Comparison of ENCODE assay signal across 8 cellular contexts in genomic region chr1:119613769-119614358, GRCh38. TPM values are rescaled to one million over a fixed set of nuclear protein-coding genes. Genes with fewer than 3 reads are reported as not detected.
DNase-seq lines count a peak whose midpoint lies in the region; ATAC-seq and TF ChIP-seq lines count a peak whose summit lies in the region.

No MANE protein-coding gene starts in this region.

- TF ChIP-seq POLR2A in GM18505 (IDR thresholded peaks at IDR 0.05; ENCODE audit: borderline replicate concordance, extremely low read depth, insufficient read depth, insufficient read length) (no peak), body of pancreas (IDR thresholded peaks at IDR 0.05) (no peak)

- 39 to 40% methylated on average over 7 of the region's 7 CpGs for WGBS in body of pancreas, 2 donors

- H3K4me1 ChIP-seq in body of pancreas: peaks cover 22% of the 10 kb centered on the region

- H3K27ac ChIP-seq in body of pancreas: no peak overlapping the region

- no peaks in the 10 kb centered on the region for H3K9me3 ChIP-seq in body of pancreas

- ATAC-seq in GM18505 (IDR thresholded peaks at IDR 0.05; ENCODE audit: unreplicated experiment): peak; percentile 84
- peak; percentile 91 for ATAC-seq in HG02885 (IDR thresholded peaks at IDR 0.05; ENCODE audit: poor library complexity, unreplicated experiment)
- ATAC-seq in body of pancreas: peak; percentile 86

- no peak overlapping the region for H3K4me3 ChIP-seq in body of pancreas

- no peaks in the 10 kb centered on the region for H3K36me3 ChIP-seq in body of pancreas (replicated peaks in 1 of 2; ENCODE audit: insufficient read depth in 1 of 2, low read depth in 2 of 2)

- no peaks in the 10 kb centered on the region for H3K27me3 ChIP-seq in body of pancreas

- intact Hi-C loops in body of pancreas (cut with DNase I): no loop called here

- DNase-seq in A172 (ENCODE audit: low spot score) (peak; percentile 72), NCI-H1930 (lab: John Stamatoyannopoulos, UW) (peak; percentile 54), T1000 (lab: John Stamatoyannopoulos, UW) (peak; percentile 76), body of pancreas (peak; percentile 87 to 90 (median 90)), iPS-NIHi11 (ENCODE audit: low spot score) (peak; percentile 76)
- DNase-seq in stimulated activated CD4-positive, alpha-beta T cell treated with anti-CD3 and anti-CD28 coated beads, Interleukin-12 subunit alpha, Interleukin-12 subunit beta, amount 100 ng/mL, for 4 hours: peak; percentile 61

- peak; percentile 63 to 94 (median 81) for TF ChIP-seq CTCF in body of pancreas (IDR thresholded peaks at IDR 0.05)

RNA-seq across cellular contexts. Expression of gene ZNF697, which starts 34.2 kb away (rescaled TPM):
- 2.9 and 3.7 TPM in 2 replicates for total RNA-seq in A172 (2014; rRNA removed; shearing (Covaris generic))
- total RNA-seq in body of pancreas: 1 to 10 TPM; 4.9 to 8.6 TPM
